ENCODE assay signal across 1 cellular context in the genomic region with DNA sequence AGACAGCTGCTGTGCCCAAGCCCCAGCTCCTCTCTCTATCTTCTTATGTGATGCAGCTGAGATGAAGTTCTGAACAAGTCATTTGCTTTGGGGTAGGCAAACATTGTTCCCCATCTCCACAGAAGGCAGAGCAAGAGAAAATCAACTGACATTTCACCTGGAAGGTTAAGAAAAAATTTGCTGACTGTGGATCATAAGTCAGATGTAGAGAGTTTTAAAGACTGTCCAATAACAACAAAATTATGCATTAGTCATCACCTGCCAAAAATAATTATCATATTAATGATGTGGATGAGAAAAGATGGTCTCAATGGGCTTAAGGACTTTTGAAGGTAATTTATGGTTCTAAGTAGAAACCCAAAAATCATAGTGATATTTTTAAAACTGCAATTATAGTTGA.
TF ChIP-seq lines count a peak whose summit lies in the region.

No MANE protein-coding gene starts in this region.

TF ChIP-seq in IMR-90, 13 proteins besides CTCF, POLR2A, EP300 and RAD21:
- TF ChIP-seq MAFK (IDR thresholded peaks at IDR 0.05; ENCODE audit: low read depth, low read length) = peak; percentile 70
- TF ChIP-seq RFX5 (IDR thresholded peaks at IDR 0.05; ENCODE audit: low read depth, low read length) = no peak
- no peak for TF ChIP-seq MXI1 (IDR thresholded peaks at IDR 0.05; ENCODE audit: borderline replicate concordance, low read depth, low read length)
- no peak for TF ChIP-seq NFE2L2 (IDR thresholded peaks at IDR 0.05; ENCODE audit: low read depth, low read length)
